Comparison of ENCODE assay signal across 1 cellular context in the genomic region with DNA sequence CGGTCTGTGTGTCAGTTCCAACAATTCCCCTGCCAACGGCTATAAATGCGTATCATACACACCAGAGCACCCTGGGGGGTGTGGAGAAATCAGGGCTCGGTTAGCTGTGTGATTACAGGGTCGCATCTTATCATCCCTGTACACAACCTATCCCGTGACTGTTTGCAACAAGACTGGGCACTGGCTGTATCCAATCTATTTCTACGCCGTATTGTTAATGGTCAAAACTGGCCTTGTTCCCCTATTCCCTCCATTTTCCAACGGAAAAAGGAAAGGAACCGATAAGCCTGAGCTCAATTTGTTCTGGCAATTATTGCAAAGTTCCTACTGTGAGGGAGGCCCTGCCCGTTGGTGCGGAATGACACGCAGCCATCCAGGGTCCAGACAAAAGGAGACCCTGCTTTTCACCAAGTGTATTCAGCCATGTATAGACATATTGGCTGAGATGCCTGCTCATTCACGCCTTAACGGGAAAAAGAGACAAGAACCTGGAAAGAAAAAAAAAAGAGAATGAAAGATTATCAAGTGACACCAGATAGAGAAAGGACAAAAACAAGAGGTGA.
TF ChIP-seq lines count a peak whose summit lies in the region.

No MANE protein-coding gene starts in this region.

TF ChIP-seq in SK-N-SH treated with all-trans-retinoic acid at 6 μM for 48 hours, 23 proteins besides CTCF, POLR2A, EP300 and RAD21 (continued from another document):
- TF ChIP-seq, protein P1, sequence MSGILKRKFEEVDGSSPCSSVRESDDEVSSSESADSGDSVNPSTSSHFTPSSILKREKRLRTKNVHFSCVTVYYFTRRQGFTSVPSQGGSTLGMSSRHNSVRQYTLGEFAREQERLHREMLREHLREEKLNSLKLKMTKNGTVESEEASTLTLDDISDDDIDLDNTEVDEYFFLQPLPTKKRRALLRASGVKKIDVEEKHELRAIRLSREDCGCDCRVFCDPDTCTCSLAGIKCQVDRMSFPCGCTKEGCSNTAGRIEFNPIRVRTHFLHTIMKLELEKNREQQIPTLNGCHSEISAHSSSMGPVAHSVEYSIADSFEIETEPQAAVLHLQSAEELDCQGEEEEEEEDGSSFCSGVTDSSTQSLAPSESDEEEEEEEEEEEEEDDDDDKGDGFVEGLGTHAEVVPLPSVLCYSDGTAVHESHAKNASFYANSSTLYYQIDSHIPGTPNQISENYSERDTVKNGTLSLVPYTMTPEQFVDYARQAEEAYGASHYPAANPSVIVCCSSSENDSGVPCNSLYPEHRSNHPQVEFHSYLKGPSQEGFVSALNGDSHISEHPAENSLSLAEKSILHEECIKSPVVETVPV (CRISPR knock-in tag; IDR thresholded peaks at IDR 0.05), result no peak
- TF ChIP-seq ZNF565 (CRISPR knock-in tag; conservative IDR thresholded peaks at IDR 0.05; ENCODE audit: low read depth) (no peak), TOX (CRISPR knock-in tag; IDR thresholded peaks at IDR 0.05; ENCODE audit: borderline replicate concordance) (no peak)
